ENCODE assay signal across 21 cellular contexts in genomic region chr7:122438001-122438400, GRCh38.
A peak's percentile ranks its signal among the peaks of the same experiment; 100 is the strongest.
DNase-seq lines count a peak whose midpoint lies in the region; ATAC-seq, FAIRE-seq and TF ChIP-seq lines count a peak whose summit lies in the region.
"Had no signal": no experiment of that assay in that cellular context is flagged by ENCODE, and none has a peak within 500 bp of the region (broad histone marks: within the 10 kb centered on the region; RNA-seq: fewer than 3 reads in every experiment).

No MANE protein-coding gene starts in this region.

- 0 out of 2 replicates have a peak overlapping the region, but pooled peaks have one; percentile 3 for H2BK12ac ChIP-seq in H1 (ENCODE audit: low read depth, low read length)

- no peaks in the 10 kb centered on the region for H3K4me1 Mint-ChIP-seq in activated T-cell treated with anti-CD3 and anti-CD28 coated beads, Interleukin-2, amount 50 U/mL, for 72 hours (ENCODE audit: low read depth)
- H3K4me1 Mint-ChIP-seq: activated naive CD4-positive, alpha-beta T cell treated with anti-CD3 and anti-CD28 coated beads, Interleukin-2, amount 50 U/mL, for 24 hours; stimulated activated effector memory CD8-positive, alpha-beta T cell treated with anti-CD3 and anti-CD28 coated beads, Interleukin-12 subunit alpha, Interleukin-12 subunit beta, amount 100 ng/mL, for 72 hours; T-cell had no signal

- H3K27me3 ChIP-seq in HUES64 (ENCODE audit: insufficient read depth, low read length) (no peaks in the 10 kb centered on the region), H1 (replicated peaks in 1 of 4; ENCODE audit: control insufficient read depth in 3 of 4, extremely low read depth in 1 of 4, insufficient read depth in 3 of 4, low read length in 3 of 4) (peaks cover 0 to 2% (median 0%) of the 10 kb centered on the region in 4 experiments; a peak in 1 of 7 replicates), neuron (ENCODE audit: insufficient read depth, low read length) (no peaks in the 10 kb centered on the region), HepG2 (ENCODE audit: control insufficient read depth in 1 of 2, insufficient read depth in 2 of 2, low read length in 2 of 2) (no peaks in the 10 kb centered on the region)
- H3K27me3 ChIP-seq: BE2C, hepatocyte, neutrophil had no signal

- no peaks in the 10 kb centered on the region for H3K9me3 ChIP-seq in HUES64 (ENCODE audit: insufficient read depth, low read depth, low read length)
- H3K9me3 ChIP-seq in H1 (ENCODE audit: insufficient read depth in 2 of 2, low read depth in 1 of 2, low read length in 1 of 2): no peaks in the 10 kb centered on the region
- no peaks in the 10 kb centered on the region for H3K9me3 ChIP-seq in neuron (ENCODE audit: low read length)
- no peaks in the 10 kb centered on the region for H3K9me3 ChIP-seq in HepG2 (ENCODE audit: low read length)
- H3K9me3 ChIP-seq: BE2C, neutrophil had no signal

- H3K18ac ChIP-seq in H1 (ENCODE audit: extremely low read depth, low read length): 0 out of 2 replicates have a peak overlapping the region, but pooled peaks have one; percentile 9

- no peak overlapping the region for H2BK120ac ChIP-seq in H1 (replicated peaks; ENCODE audit: low read depth, low read length)

- no peaks in the 10 kb centered on the region for H3K36me3 Mint-ChIP-seq in activated T-cell treated with anti-CD3 and anti-CD28 coated beads, Interleukin-2, amount 50 U/mL, for 72 hours (ENCODE audit: insufficient read depth in 2 of 2)
- H3K36me3 Mint-ChIP-seq: activated naive CD4-positive, alpha-beta T cell treated with anti-CD3 and anti-CD28 coated beads, Interleukin-2, amount 50 U/mL, for 24 hours; stimulated activated effector memory CD8-positive, alpha-beta T cell treated with anti-CD3 and anti-CD28 coated beads, Interleukin-12 subunit alpha, Interleukin-12 subunit beta, amount 100 ng/mL, for 72 hours; T-cell had no signal

- H3K23ac ChIP-seq in H1 (ENCODE audit: insufficient read length): no peak overlapping the region

- FAIRE-seq in H1 (lab: Jason Lieb, UNC): peak; percentile 69
- no peak for FAIRE-seq in HepG2 (lab: Jason Lieb, UNC)
- FAIRE-seq: endometrium had no signal

- H4K5ac ChIP-seq in H1 (ENCODE audit: insufficient read length, low read depth, low read length): peak overlapping the region; percentile 75

- peaks cover 2% of the 10 kb centered on the region; the same call in 1 of the 2 replicates for H3K23me2 ChIP-seq in H1 (ENCODE audit: low read depth, low read length)

- peak overlapping the region; percentile 28; the same call in 1 of the 2 replicates for H2BK5ac ChIP-seq in H1 (ENCODE audit: low read depth, low read length)

- H3K9me3 Mint-ChIP-seq in activated T-cell treated with anti-CD3 and anti-CD28 coated beads, Interleukin-2, amount 50 U/mL, for 72 hours: peaks cover 4% of the 10 kb centered on the region in 2 donors

- H3K4me3 Mint-ChIP-seq in activated T-cell treated with anti-CD3 and anti-CD28 coated beads, Interleukin-2, amount 50 U/mL, for 72 hours: no peak overlapping the region
- H3K4me3 Mint-ChIP-seq: activated naive CD4-positive, alpha-beta T cell treated with anti-CD3 and anti-CD28 coated beads, Interleukin-2, amount 50 U/mL, for 24 hours; stimulated activated effector memory CD8-positive, alpha-beta T cell treated with anti-CD3 and anti-CD28 coated beads, Interleukin-12 subunit alpha, Interleukin-12 subunit beta, amount 100 ng/mL, for 72 hours; T-cell had no signal

- no peaks in the 10 kb centered on the region for H3K79me1 ChIP-seq in H1 (ENCODE audit: low read depth, low read length)

- H3K36me3 ChIP-seq in HUES64 (ENCODE audit: insufficient read depth, low read length) (no peaks in the 10 kb centered on the region), H1 (ENCODE audit: control insufficient read depth in 2 of 4, insufficient read depth in 4 of 4, low read length in 3 of 4) (no peaks in the 10 kb centered on the region), neuron (ENCODE audit: insufficient read depth, low read length) (no peaks in the 10 kb centered on the region), HepG2 (replicated peaks in 1 of 2; ENCODE audit: control insufficient read depth in 1 of 2, insufficient read depth in 2 of 2, low read length in 2 of 2) (no peaks in the 10 kb centered on the region)
- H3K36me3 ChIP-seq: BE2C, neutrophil had no signal

- TF ChIP-seq EP300 in H1 (IDR thresholded peaks at IDR 0.05; ENCODE audit: borderline replicate concordance in 1 of 2, low read depth in 2 of 2, low read length in 2 of 2) (no peak), HepG2 (IDR thresholded peaks at IDR 0.05; ENCODE audit: low read depth in 2 of 2, low read length in 2 of 2) (no peak), HepG2 (CRISPR knock-in tag; IDR thresholded peaks at IDR 0.05; ENCODE audit: borderline replicate concordance) (no peak)

- no peak overlapping the region for H3K27ac Mint-ChIP-seq in activated T-cell treated with anti-CD3 and anti-CD28 coated beads, Interleukin-2, amount 50 U/mL, for 72 hours
- H3K27ac Mint-ChIP-seq: activated naive CD4-positive, alpha-beta T cell treated with anti-CD3 and anti-CD28 coated beads, Interleukin-2, amount 50 U/mL, for 24 hours; stimulated activated effector memory CD8-positive, alpha-beta T cell treated with anti-CD3 and anti-CD28 coated beads, Interleukin-12 subunit alpha, Interleukin-12 subunit beta, amount 100 ng/mL, for 72 hours; T-cell had no signal

- H3K9ac ChIP-seq in HUES64 (ENCODE audit: low read depth, low read length) (peak overlapping the region; percentile 48; the same call in 1 of the 2 replicates), H1 (replicated peaks in 1 of 4; ENCODE audit: extremely low read depth in 1 of 4, low read depth in 3 of 4, low read length in 3 of 4) (no peak overlapping the region), HepG2 (ENCODE audit: insufficient read depth, low read depth, low read length) (no peak overlapping the region)

- peaks cover 75% of the 10 kb centered on the region for H3K4me1 ChIP-seq in HUES64 (ENCODE audit: insufficient read depth, low read length)
- peaks cover 0 to 31% (median 13%) of the 10 kb centered on the region in 4 experiments; a peak in 6 of 7 replicates for H3K4me1 ChIP-seq in H1 (replicated peaks in 1 of 4; ENCODE audit: control insufficient read depth in 3 of 4, insufficient read depth in 4 of 4, low read length in 3 of 4)
- peaks cover 25% of the 10 kb centered on the region for H3K4me1 ChIP-seq in neuron (ENCODE audit: insufficient read depth, low read length)
- peaks cover 10% of the 10 kb centered on the region for H3K4me1 ChIP-seq in HepG2 (ENCODE audit: insufficient read depth, low read length)
- H3K4me1 ChIP-seq: BE2C had no signal

- CTCF ChIA-PET in H1 (lab: Charles Lee; ENCODE audit: partially characterized antibody): interaction anchor here (0.6 to 1.3 kb wide), 2 partner anchors 42 to 218 kb away, joined by 3 to 4 read pairs; no protein-coding TSS in a partner anchor
- CTCF ChIA-PET in HepG2 (lab: Yijun Ruan, JAX; ENCODE audit: low intra/inter-chr PET ratio, low total read pairs): no interaction called here

- BruUV-seq in HepG2 (replicated peaks; lab: Mats Ljungman, UMichigan): no TSS peak

- H3K79me2 ChIP-seq in H1 (ENCODE audit: control insufficient read depth in 1 of 2, insufficient read depth in 2 of 2, low read length in 2 of 2): no peaks in the 10 kb centered on the region
- no peaks in the 10 kb centered on the region for H3K79me2 ChIP-seq in HepG2 (ENCODE audit: insufficient read depth, low read length)
- H3K79me2 ChIP-seq: hepatocyte had no signal

- TF ChIP-seq RAD21 in H1 (IDR thresholded peaks at IDR 0.05 in 1 of 2, conservative IDR thresholded peaks at IDR 0.05 in 1 of 2; ENCODE audit: low read depth in 2 of 2, low read length in 2 of 2) (no peak), HepG2 (CRISPR knock-in tag; IDR thresholded peaks at IDR 0.05) (no peak)

- POLR2A ChIA-PET in H1 (lab: Charles Lee; ENCODE audit: partially characterized antibody): interaction anchor here (1.2 to 1.3 kb wide), 2 partner anchors 13 to 304 kb away, joined by 3 read pairs; no protein-coding TSS in a partner anchor
- POLR2A ChIA-PET in HepG2 (lab: Yijun Ruan, JAX): no interaction called here

- H3K56ac ChIP-seq in H1 (replicated peaks; ENCODE audit: insufficient read length, low read depth, low read length): no peak overlapping the region

- no peak overlapping the region for H4K91ac ChIP-seq in H1 (replicated peaks; ENCODE audit: insufficient read length, low read length)

- H2BK20ac ChIP-seq in H1 (ENCODE audit: low read length): peak overlapping the region; percentile 24; the same call in 1 of the 2 replicates

- WGBS in HUES64: 0% methylated on average over 1 of the region's 3 CpGs
- WGBS in H1 (ENCODE audit: extremely low coverage in 1 of 2, insufficient coverage in 1 of 2, insufficient read length in 1 of 2, insufficient replicate concordance in 2 of 2, low coverage in 1 of 2, low lambda C conversion rate in 2 of 2, missing lambda C conversion rate in 1 of 2), 2 experiments: 0% methylated on average over 3 of the region's 3 CpGs; no CpG with 5 or more reads in 1 of the 2 experiments
- 93% methylated on average over 3 of the region's 3 CpGs for WGBS in HepG2 (ENCODE audit: low lambda C conversion rate)

- no peak overlapping the region for H4K8ac ChIP-seq in H1 (ENCODE audit: extremely low read depth, insufficient read depth, low read length)

- no peaks in the 10 kb centered on the region for H3K27me3 Mint-ChIP-seq in activated T-cell treated with anti-CD3 and anti-CD28 coated beads, Interleukin-2, amount 50 U/mL, for 72 hours (ENCODE audit: low read depth)
- H3K27me3 Mint-ChIP-seq: activated naive CD4-positive, alpha-beta T cell treated with anti-CD3 and anti-CD28 coated beads, Interleukin-2, amount 50 U/mL, for 24 hours; T-cell had no signal

- TF ChIP-seq POLR2A in H1 (IDR thresholded peaks at IDR 0.05; ENCODE audit: control extremely low read depth in 1 of 2, low read depth in 2 of 2, low read length in 2 of 2) (no peak), HepG2 (IDR thresholded peaks at IDR 0.05; ENCODE audit: insufficient read depth in 1 of 2, low read depth in 2 of 2, low read length in 2 of 2) (no peak)

- H3K4me3 ChIP-seq in HUES64 (ENCODE audit: low read length) (peak overlapping the region; percentile 36), H1 (ENCODE audit: extremely low read depth in 1 of 4, insufficient read depth in 2 of 4, low read depth in 3 of 4, low read length in 4 of 4) (peak overlapping the region; percentile 2 to 45 (median 8); a peak in 4 of 8 replicates), neuron (ENCODE audit: low read length) (no peak overlapping the region), HepG2 (replicated peaks in 1 of 3; ENCODE audit: insufficient read depth in 1 of 3, low read depth in 2 of 3, low read length in 3 of 3) (no peak overlapping the region)
- H3K4me3 ChIP-seq: hepatocyte had no signal

- no peak overlapping the region for H3K14ac ChIP-seq in H1 (ENCODE audit: insufficient read length)

- H3K4ac ChIP-seq in H1 (replicated peaks; ENCODE audit: insufficient read length, low read depth, low read length): peak overlapping the region; percentile 2

- H3K27ac ChIP-seq in HUES64 (ENCODE audit: low read depth, low read length): peak overlapping the region; percentile 86
- H3K27ac ChIP-seq in H1 (ENCODE audit: low read depth, low read length): peak overlapping the region; percentile 43; the same call in 1 of the 2 replicates
- no peak overlapping the region for H3K27ac ChIP-seq in HepG2 (ENCODE audit: extremely low read length, insufficient read depth, low read length)
- H3K27ac ChIP-seq: hepatocyte, neutrophil had no signal

- H2BK15ac ChIP-seq in H1 (ENCODE audit: low read length): no peak overlapping the region

- H4K20me1 ChIP-seq in H1 (replicated peaks in 1 of 2; ENCODE audit: control insufficient read depth in 1 of 2, insufficient read depth in 2 of 2, low read length in 2 of 2) (no peaks in the 10 kb centered on the region), HepG2 (ENCODE audit: insufficient read depth, low read length) (no peaks in the 10 kb centered on the region; the same call in 1 of the 2 replicates)

- no peak overlapping the region for H2AFZ ChIP-seq in H1 (ENCODE audit: low read length)
- peak overlapping the region; percentile 15 for H2AFZ ChIP-seq in neuron (ENCODE audit: low read depth, low read length)
- no peak overlapping the region for H2AFZ ChIP-seq in HepG2 (ENCODE audit: low read length)
- H2AFZ ChIP-seq: hepatocyte had no signal

- intact Hi-C loops in HepG2 (cut with micrococcal nuclease; ENCODE audit: unreplicated experiment): no loop called here

- no peak overlapping the region for H2AK5ac ChIP-seq in H1 (ENCODE audit: low read depth, low read length)

- H3K4me2 ChIP-seq in H1 (ENCODE audit: insufficient read depth in 1 of 2, low read depth in 2 of 2, low read length in 2 of 2) (peak overlapping the region; percentile 64 to 65), HepG2 (ENCODE audit: low read depth, low read length) (no peak overlapping the region)
- H3K4me2 ChIP-seq: hepatocyte had no signal

- ATAC-seq in activated T-cell treated with anti-CD3 and anti-CD28 coated beads, Interleukin-2, amount 50 U/mL, for 72 hours (replicated peaks in 1 of 2): no peak
- no peak for ATAC-seq in HepG2
- ATAC-seq in GM18858 (IDR thresholded peaks at IDR 0.05; ENCODE audit: unreplicated experiment): no peak
- no peak for ATAC-seq in HG03045 (IDR thresholded peaks at IDR 0.05; ENCODE audit: unreplicated experiment)
- ATAC-seq: left cardiac atrium; stimulated activated effector memory CD8-positive, alpha-beta T cell treated with anti-CD3 and anti-CD28 coated beads, Interleukin-12 subunit alpha, Interleukin-12 subunit beta, amount 100 ng/mL, for 72 hours; T-cell had no signal

- no peak for TF ChIP-seq CTCF in H1 (IDR thresholded peaks at IDR 0.05; ENCODE audit: control extremely low read depth in 1 of 3, insufficient read depth in 1 of 3, low read depth in 1 of 3, low read length in 3 of 3)
- no peak for TF ChIP-seq CTCF in HepG2 (CRISPR knock-in tag; IDR thresholded peaks at IDR 0.05)

- DNase-seq in NCI-H2107 (lab: John Stamatoyannopoulos, UW) (peak; percentile 22), H1 (ENCODE audit: low read depth in 1 of 2, low spot score in 2 of 2) (no peak), HepG2 (ENCODE audit: low spot score) (no peak)
- no peak for DNase-seq in activated T-cell treated with anti-CD3 and anti-CD28 coated beads, Interleukin-2, amount 50 U/mL, for 72 hours
- DNase-seq: activated CD4-positive, alpha-beta T cell treated with anti-CD3 and anti-CD28 coated beads, Interleukin-2, amount 50 U/mL, for 1 hour; activated T-cell treated with anti-CD3 and anti-CD28 coated beads, Interleukin-2, amount 50 U/mL, for 1 hour; BE2C; GDM1; IMR-90; left cardiac atrium; NCI-H226; T-cell had no signal

- in situ Hi-C loops in HepG2 (cut with HindIII; ENCODE audit: extremely low pct_ligation_motif_present, low pct_unique_long_range_greater_than_20kb): no loop called here

Comparison
In these comparisons a context has a peak if more than half of its experiments do, and no peak if none do; other contexts are left out.
1. H3K4me3 ChIP-seq: peak in HUES64 (single experiment) and H1 (4 of 4); none in neuron (single experiment) and HepG2 (0 of 3).